9 cellular contexts compared by ENCODE assay signal in genomic region chr4:20251796-20252655, GRCh38. TPM values are rescaled to one million over a fixed set of nuclear protein-coding genes. Genes with fewer than 3 reads are reported as not detected.
A peak's percentile ranks its signal among the peaks of the same experiment; 100 is the strongest.
DNase-seq lines count a peak whose midpoint lies in the region; ATAC-seq, FAIRE-seq and TF ChIP-seq lines count a peak whose summit lies in the region.
"Had no signal": no experiment of that assay in that cellular context is flagged by ENCODE, and none has a peak within 500 bp of the region (broad histone marks: within the 10 kb centered on the region; RNA-seq: fewer than 3 reads in every experiment).

SLIT2 (plus strand) TSS chr4:20251905; CDS start chr4:20253816, 1,911 bp downstream.

- no peaks in the 10 kb centered on the region for H3K27me3 ChIP-seq in astrocyte (ENCODE audit: insufficient read depth, low read length)

- CTCF ChIA-PET in Calu3 (lab: Charles Lee) = no interaction called here

- H3K36me3 ChIP-seq in astrocyte (ENCODE audit: insufficient read depth, low read length) = no peaks in the 10 kb centered on the region

- peak within 1 kb of the TSS; percentile 83 for H2AFZ ChIP-seq in astrocyte (ENCODE audit: low read depth, low read length)

- H3K9me3 Mint-ChIP-seq in Calu3 (ENCODE audit: low read depth, unreplicated experiment) (no peaks in the 10 kb centered on the region), astrocyte (ENCODE audit: unreplicated experiment) (no peaks in the 10 kb centered on the region)

- DNase-seq in Calu3 = peak; percentile 72
- peak; percentile 33 for DNase-seq in NCI-H82 treated with DMSO at 0.1 percent for 48 hours (lab: John Stamatoyannopoulos, UW; ENCODE audit: unreplicated experiment)
- peak; percentile 56 for DNase-seq in astrocyte (ENCODE audit: low read depth)
- DNase-seq in hippocampal formation (lab: John Stamatoyannopoulos, UW) = peak; percentile 22 to 58
- DNase-seq in retina = peak; percentile 92

- H3K27ac ChIP-seq in astrocyte (ENCODE audit: low read depth, low read length) = no peak within 1 kb of the TSS
- H3K27ac ChIP-seq: VCaP had no signal

- H3K79me2 ChIP-seq in astrocyte (ENCODE audit: insufficient read depth, low read length) = peaks cover 10% of the 10 kb centered on the region

- peak within 1 kb of the TSS; percentile 98 for H3K4me2 ChIP-seq in astrocyte (ENCODE audit: low read length)

- H3K27ac Mint-ChIP-seq in Calu3 (ENCODE audit: unreplicated experiment) (peak within 1 kb of the TSS; percentile 63), astrocyte (ENCODE audit: unreplicated experiment) (peak within 1 kb of the TSS; percentile 85)

- BruUV-seq in Calu3 (replicated peaks; lab: Mats Ljungman, UMichigan) = no TSS peak

- H3K4me1 Mint-ChIP-seq in Calu3 (ENCODE audit: low read depth, unreplicated experiment) (no peaks in the 10 kb centered on the region), astrocyte (ENCODE audit: low read depth, unreplicated experiment) (peaks cover 15% of the 10 kb centered on the region)

- FAIRE-seq in astrocyte (lab: Jason Lieb, UNC) = no peak

- no peaks in the 10 kb centered on the region for H3K9me3 ChIP-seq in astrocyte (ENCODE audit: insufficient read depth, low read depth, low read length)

- H3K4me1 ChIP-seq in astrocyte (ENCODE audit: insufficient read depth, low read length) = peaks cover 28% of the 10 kb centered on the region

- peak within 1 kb of the TSS; percentile 73 for H3K4me3 Mint-ChIP-seq in Calu3 (ENCODE audit: low read depth, unreplicated experiment)
- H3K4me3 Mint-ChIP-seq in astrocyte (ENCODE audit: unreplicated experiment) = peak within 1 kb of the TSS; percentile 90

- H4K20me1 ChIP-seq in astrocyte (ENCODE audit: insufficient read depth, low read length) = peaks cover 16% of the 10 kb centered on the region

- TF ChIP-seq CTCF in Calu3 (IDR thresholded peaks at IDR 0.05; ENCODE audit: unreplicated experiment) = no peak
- TF ChIP-seq CTCF in astrocyte (IDR thresholded peaks at IDR 0.05; ENCODE audit: insufficient read depth, low read depth, low read length) = no peak

- ATAC-seq in GM19463 (IDR thresholded peaks at IDR 0.05; ENCODE audit: unreplicated experiment) (peak; percentile 70), HG03460 (IDR thresholded peaks at IDR 0.05; ENCODE audit: unreplicated experiment) (peak; percentile 67)
- ATAC-seq in activated CD4-positive, CD25-positive, alpha-beta regulatory T cell treated with anti-CD3 and anti-CD28 coated beads, Interleukin-2, amount 50 U/mL, for 24 hours = no peak

- peak within 1 kb of the TSS; percentile 74 for H3K4me3 ChIP-seq in astrocyte (ENCODE audit: insufficient read depth, low read depth, low read length)

- intact Hi-C loops in Calu3 (cut with micrococcal nuclease; ENCODE audit: unreplicated experiment) = no loop called here

- H3K27me3 Mint-ChIP-seq in Calu3 (ENCODE audit: unreplicated experiment) (no peaks in the 10 kb centered on the region), astrocyte (ENCODE audit: low read depth, unreplicated experiment) (peaks cover 25% of the 10 kb centered on the region)

- H3K36me3 Mint-ChIP-seq in Calu3 (ENCODE audit: insufficient read depth, unreplicated experiment) = peaks cover 23% of the 10 kb centered on the region
- no peaks in the 10 kb centered on the region for H3K36me3 Mint-ChIP-seq in astrocyte (ENCODE audit: low read depth, unreplicated experiment)

- peak within 1 kb of the TSS; percentile 77 for H3K9ac ChIP-seq in astrocyte (ENCODE audit: low read length)

RNA-seq across cellular contexts. Expression of gene SLIT2, which starts in this region (rescaled TPM):
- 2.0 and 3.8 TPM in 2 replicates for total RNA-seq in Calu3 (2022)
- total RNA-seq in astrocyte = 6.4 and 11.2 TPM in 2 replicates

Comparison
In these comparisons a context has a peak if more than half of its experiments do, and no peak if none do; other contexts are left out.
1. DNase-seq: peak in every context shown above with its lines; median percentile 92 in retina; 72 in Calu3; 56 in astrocyte; 40 in hippocampal formation; 33 in NCI-H82 treated with DMSO at 0.1 percent for 48 hours.
2. ATAC-seq: peak in GM19463 (single experiment) and HG03460 (single experiment); none in activated CD4-positive, CD25-positive, alpha-beta regulatory T cell treated with anti-CD3 and anti-CD28 coated beads, Interleukin-2, amount 50 U/mL, for 24 hours (0 of 2).